17 cellular contexts compared by ENCODE assay signal in genomic region chr9:136611119-136611518, GRCh38. TPM values are rescaled to one million over a fixed set of nuclear protein-coding genes. Genes with fewer than 3 reads are reported as not detected.
A peak's percentile ranks its signal among the peaks of the same experiment; 100 is the strongest.
DNase-seq lines count a peak whose midpoint lies in the region; ATAC-seq and TF ChIP-seq lines count a peak whose summit lies in the region.
"Had no signal": no experiment of that assay in that cellular context is flagged by ENCODE, and none has a peak within 500 bp of the region (broad histone marks: within the 10 kb centered on the region; RNA-seq: fewer than 3 reads in every experiment).

No MANE protein-coding gene starts in this region.

- no CpG with 5 or more reads among the region's 11 CpGs for WGBS in neuronal stem cell (ENCODE audit: extremely low coverage in 2 of 2, insufficient read length in 2 of 2, insufficient replicate concordance in 1 of 2), 2 donors

- H3K4ac ChIP-seq in neuronal stem cell (ENCODE audit: low read length), result no peak overlapping the region

- TF ChIP-seq CTCF in C4-2B (conservative IDR thresholded peaks at IDR 0.05), result no peak
- TF ChIP-seq CTCF in upper lobe of right lung (IDR thresholded peaks at IDR 0.05), result no peak

- no peak overlapping the region for H2AFZ ChIP-seq in neuronal stem cell (ENCODE audit: low read length)

- H3K18ac ChIP-seq in neuronal stem cell (ENCODE audit: low read length), result peak overlapping the region; percentile 83

- H2BK5ac ChIP-seq in neuronal stem cell (ENCODE audit: low read length), result peak overlapping the region; percentile 84

- H2BK12ac ChIP-seq in neuronal stem cell (ENCODE audit: low read length), result no peak overlapping the region

- H3K9me3 ChIP-seq in neuronal stem cell (replicated peaks in 1 of 2; ENCODE audit: control insufficient read depth in 2 of 2, insufficient read depth in 1 of 2, low read depth in 1 of 2, low read length in 2 of 2), result no peaks in the 10 kb centered on the region
- H3K9me3 ChIP-seq in upper lobe of right lung, result no peaks in the 10 kb centered on the region
- H3K9me3 ChIP-seq: BLaER1, Caco-2 had no signal

- DNase-seq in H7 (peak; percentile 64), SW480 (ENCODE audit: low spot score) (peak; percentile 49), neuronal stem cell (ENCODE audit: low spot score) (no peak), iPS-NIHi7 (ENCODE audit: extremely low spot score) (no peak), G401 (ENCODE audit: low spot score) (no peak), upper lobe of right lung (no peak)
- DNase-seq: 8988T; Caco-2; CD4-positive, CD25-positive, alpha-beta regulatory T cell; CD8-positive, alpha-beta memory T cell; GF-D8; HCEC 1CT; HFFc6 had no signal

- H3K4me1 ChIP-seq in neuronal stem cell (ENCODE audit: control insufficient read depth in 2 of 2, insufficient read depth in 1 of 2, low read depth in 1 of 2, low read length in 2 of 2) (peaks cover 24 to 62% of the 10 kb centered on the region in 2 donors), upper lobe of right lung (peaks cover 22% of the 10 kb centered on the region)

- intact Hi-C loops in upper lobe of right lung (cut with DNase I), result no loop called here

- peak overlapping the region; percentile 96 for H4K91ac ChIP-seq in neuronal stem cell (ENCODE audit: low read depth, low read length, poor library complexity)

- peak overlapping the region; percentile 55 for H2BK120ac ChIP-seq in neuronal stem cell (ENCODE audit: low read depth, low read length)

- H3K36me3 ChIP-seq in H7 (replicated peaks; ENCODE audit: control insufficient read depth, insufficient read depth, low read length) (no peaks in the 10 kb centered on the region), neuronal stem cell (replicated peaks in 1 of 2; ENCODE audit: control insufficient read depth in 2 of 2, insufficient read depth in 2 of 2, low read length in 2 of 2) (no peaks in the 10 kb centered on the region), upper lobe of right lung (no peaks in the 10 kb centered on the region)
- H3K36me3 ChIP-seq: BLaER1 had no signal

- peak overlapping the region; percentile 59 for H3K23ac ChIP-seq in neuronal stem cell (ENCODE audit: low read depth, low read length, poor library complexity)

- no peak overlapping the region for H3K4me2 ChIP-seq in neuronal stem cell (ENCODE audit: insufficient read depth, low read length, poor library complexity, severe bottlenecking)

- H3K79me1 ChIP-seq in neuronal stem cell (ENCODE audit: low read depth, low read length), result no peaks in the 10 kb centered on the region

- H3K27me3 ChIP-seq in H7 (ENCODE audit: control insufficient read depth, insufficient read depth, low read length) (no peaks in the 10 kb centered on the region), neuronal stem cell (ENCODE audit: control insufficient read depth in 3 of 3, insufficient read depth in 3 of 3, low read depth in 1 of 3, low read length in 3 of 3) (peaks cover 0 to 2% (median 0%) of the 10 kb centered on the region in 3 experiments), upper lobe of right lung (no peaks in the 10 kb centered on the region)
- H3K27me3 ChIP-seq: BLaER1 had no signal

- ATAC-seq in upper lobe of right lung, result no peak
- ATAC-seq: K562 had no signal

- H4K8ac ChIP-seq in neuronal stem cell (ENCODE audit: low read depth, low read length), result no peak overlapping the region

- H3K4me3 ChIP-seq in H7 (ENCODE audit: insufficient read depth, low read depth, low read length), result no peak overlapping the region
- H3K4me3 ChIP-seq in neuronal stem cell (ENCODE audit: low read length in 2 of 2), result no peak overlapping the region
- H3K4me3 ChIP-seq in upper lobe of right lung, result no peak overlapping the region
- H3K4me3 ChIP-seq: BLaER1, K562 had no signal

- H3K14ac ChIP-seq in neuronal stem cell (ENCODE audit: low read length), result no peak overlapping the region

- H2BK15ac ChIP-seq in neuronal stem cell (ENCODE audit: low read length), result peak overlapping the region; percentile 99

- in situ Hi-C loops in G401 (cut with HindIII; ENCODE audit: low sequenced_read_pairs), result no loop called here

- peak overlapping the region; percentile 20 for H2AK5ac ChIP-seq in neuronal stem cell (ENCODE audit: low read depth, low read length)

- peak overlapping the region; percentile 51 for H3K27ac ChIP-seq in C4-2B
- no peak overlapping the region for H3K27ac ChIP-seq in neuronal stem cell (replicated peaks; ENCODE audit: low read length)
- no peak overlapping the region for H3K27ac ChIP-seq in upper lobe of right lung
- H3K27ac ChIP-seq: BLaER1, HL-60 had no signal

- no peak overlapping the region for H3K9ac ChIP-seq in neuronal stem cell (ENCODE audit: low read depth, low read length, poor library complexity)
- H3K9ac ChIP-seq: BLaER1 had no signal

RNA-seq across cellular contexts. Expression of gene EGFL7, which starts 51.6 kb away (rescaled TPM):
- 68.5 and 87.3 TPM in 2 replicates for total RNA-seq in H7 (2014; rRNA removed; shearing (Covaris generic))
- polyA plus RNA-seq in neuronal stem cell (2013, experiment 1 of 2), result 33.1 TPM
- 32.0 TPM for polyA plus RNA-seq in neuronal stem cell (2013, experiment 2 of 2)
- 140 and 142 TPM in 2 replicates for total RNA-seq in G401 (2014; rRNA removed; shearing (Covaris generic))
- 302 TPM for total RNA-seq in upper lobe of right lung
- polyA plus RNA-seq: CD4-positive, CD25-positive, alpha-beta regulatory T cell had no signal

Comparison
In these comparisons a context has a peak if more than half of its experiments do, and no peak if none do; other contexts are left out.
1. DNase-seq: peak in H7 (single experiment) and SW480 (single experiment); none in neuronal stem cell (single experiment), iPS-NIHi7 (single experiment), G401 (single experiment) and upper lobe of right lung (single experiment).